8 cellular contexts compared by ENCODE assay signal in the genomic region with DNA sequence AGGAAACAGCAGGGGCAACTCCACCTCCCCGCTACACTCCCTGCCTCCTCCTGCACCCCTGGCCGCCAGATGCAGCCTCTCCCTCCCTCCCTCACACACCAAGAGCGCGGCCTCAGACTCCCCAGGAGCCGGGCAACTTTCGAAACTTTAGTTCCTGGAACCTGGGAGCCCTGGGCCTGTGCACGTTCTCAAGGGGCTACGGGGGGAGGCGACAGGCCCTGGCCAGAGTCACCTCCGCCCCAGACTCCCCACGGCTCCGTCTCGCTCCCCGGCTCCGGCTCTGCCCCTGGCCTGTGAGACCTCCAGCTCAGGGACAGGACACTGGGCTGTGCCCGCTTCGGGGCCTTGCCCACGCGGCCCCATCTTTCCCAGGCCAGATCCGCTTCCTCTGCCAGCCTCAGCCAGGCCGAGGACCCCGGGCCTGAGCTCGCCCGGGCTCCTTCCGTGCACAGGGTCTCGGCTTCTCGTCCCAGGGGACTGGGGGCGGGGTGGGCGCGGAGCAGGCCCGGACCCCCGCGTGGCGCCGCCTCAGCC. TPM values are rescaled to one million over a fixed set of nuclear protein-coding genes. Genes with fewer than 3 reads are reported as not detected.
DNase-seq lines count a peak whose midpoint lies in the region; ATAC-seq and TF ChIP-seq lines count a peak whose summit lies in the region.

No MANE protein-coding gene starts in this region.

- no peak for TF ChIP-seq CTCF in brain microvascular endothelial cell (IDR thresholded peaks at IDR 0.05; ENCODE audit: low read depth, low read length, missing control alignments)

- H3K4me3 ChIP-seq in CD8-positive, alpha-beta memory T cell (ENCODE audit: low read length), result peak overlapping the region; percentile 37
- H3K4me3 ChIP-seq in brain microvascular endothelial cell (ENCODE audit: low read depth, low read length) (peak overlapping the region; percentile 43), mucosa of rectum (ENCODE audit: low read length in 2 of 2) (peak overlapping the region; percentile 74 to 86)

- peak overlapping the region; percentile 91 to 98 for H3K9ac ChIP-seq in mucosa of rectum (ENCODE audit: low read depth in 1 of 2, low read length in 2 of 2)

- no peaks in the 10 kb centered on the region for H3K36me3 ChIP-seq in CD8-positive, alpha-beta memory T cell (ENCODE audit: insufficient read depth, low read length)
- peaks cover under 1% of the 10 kb centered on the region for H3K36me3 ChIP-seq in brain microvascular endothelial cell (replicated peaks)
- peaks cover 11 to 14% of the 10 kb centered on the region in 2 donors for H3K36me3 ChIP-seq in mucosa of rectum (ENCODE audit: control insufficient read depth in 2 of 2, insufficient read depth in 2 of 2, low read length in 2 of 2)

- H3K27me3 Mint-ChIP-seq in CD8-positive, alpha-beta memory T cell, result peaks cover 10 to 26% of the 10 kb centered on the region in 2 donors

- no peak overlapping the region for H3K27ac ChIP-seq in CD8-positive, alpha-beta memory T cell (ENCODE audit: low read depth, low read length)
- H3K27ac ChIP-seq in brain microvascular endothelial cell (no peak overlapping the region), mucosa of rectum (ENCODE audit: low read depth in 2 of 2, low read length in 2 of 2) (peak overlapping the region; percentile 97 to 99)

- H3K27me3 ChIP-seq in CD8-positive, alpha-beta memory T cell (ENCODE audit: insufficient read depth, low read length, poor library complexity, severe bottlenecking), result peaks cover 4% of the 10 kb centered on the region
- peaks cover 43% of the 10 kb centered on the region for H3K27me3 ChIP-seq in brain microvascular endothelial cell (replicated peaks)
- peaks cover 3 to 8% of the 10 kb centered on the region in 2 donors for H3K27me3 ChIP-seq in mucosa of rectum (ENCODE audit: control insufficient read depth in 2 of 2, insufficient read depth in 2 of 2, low read length in 2 of 2)

- H3K9me3 ChIP-seq in CD8-positive, alpha-beta memory T cell (ENCODE audit: low read length), result no peaks in the 10 kb centered on the region
- H3K9me3 ChIP-seq in mucosa of rectum (ENCODE audit: control insufficient read depth in 2 of 2, low read length in 2 of 2), result no peaks in the 10 kb centered on the region

- no peak overlapping the region for H3K27ac Mint-ChIP-seq in CD8-positive, alpha-beta memory T cell

- DNase-seq in CD8-positive, alpha-beta memory T cell, result no peak
- DNase-seq in brain microvascular endothelial cell (no peak), NCI-H2227 treated with DMSO at 0.1 percent for 48 hours (lab: John Stamatoyannopoulos, UW) (no peak), OCI-M1 (lab: John Stamatoyannopoulos, UW) (no peak), cerebellum (ENCODE audit: low spot score) (no peak), NCI-H748 treated with DMSO at 0.1 percent for 48 hours (lab: John Stamatoyannopoulos, UW) (no peak)

- peaks cover 26% of the 10 kb centered on the region for H3K4me1 ChIP-seq in CD8-positive, alpha-beta memory T cell (ENCODE audit: insufficient read depth, low read length)
- H3K4me1 ChIP-seq in mucosa of rectum (ENCODE audit: control insufficient read depth in 2 of 2, insufficient read depth in 2 of 2, low read length in 2 of 2), result peaks cover 33 to 34% of the 10 kb centered on the region in 2 donors

- in situ Hi-C loops in brain microvascular endothelial cell (cut with HindIII; ENCODE audit: low pct_ligation_motif_present, low sequenced_read_pairs), result no loop called here

- H3K9me3 Mint-ChIP-seq in CD8-positive, alpha-beta memory T cell, result no peaks in the 10 kb centered on the region

- H3K4me3 Mint-ChIP-seq in CD8-positive, alpha-beta memory T cell, result peak overlapping the region; percentile 54 to 91 (median 82)

- POLR2A ChIA-PET in CD8-positive, alpha-beta memory T cell (lab: Charles Lee), result no interaction called here

- ATAC-seq in HG03159 (IDR thresholded peaks at IDR 0.05; ENCODE audit: unreplicated experiment), result peak; percentile 18

- H3K4me1 Mint-ChIP-seq in CD8-positive, alpha-beta memory T cell, result peaks cover 5 to 36% (median 9%) of the 10 kb centered on the region in 3 donors

- CTCF ChIA-PET in CD8-positive, alpha-beta memory T cell (lab: Charles Lee), result interaction anchor here (0.6 kb wide), 1 partner anchor 78 kb away, joined by 3 read pairs; no protein-coding TSS in a partner anchor

- no peaks in the 10 kb centered on the region for H3K36me3 Mint-ChIP-seq in CD8-positive, alpha-beta memory T cell

RNA-seq across cellular contexts. Expression of a gene that starts 5.5 kb away (rescaled TPM):
- total RNA-seq in CD8-positive, alpha-beta memory T cell, result under 1 TPM; 0.66 to 0.75 TPM
- polyA plus RNA-seq in CD8-positive, alpha-beta memory T cell, result 1.6 TPM
- total RNA-seq in cerebellum, result 0.73 TPM

Comparison
In these comparisons a context has a peak if more than half of its experiments do, and no peak if none do; other contexts are left out.
1. H3K27ac ChIP-seq: peak in mucosa of rectum (2 of 2); none in CD8-positive, alpha-beta memory T cell (single experiment) and brain microvascular endothelial cell (single experiment).
2. Peak in every context shown above with its lines, with median percentiles within 50 percentile points of each other: H3K4me3 ChIP-seq.